ENCODE assay signal across 6 cellular contexts in the genomic region with DNA sequence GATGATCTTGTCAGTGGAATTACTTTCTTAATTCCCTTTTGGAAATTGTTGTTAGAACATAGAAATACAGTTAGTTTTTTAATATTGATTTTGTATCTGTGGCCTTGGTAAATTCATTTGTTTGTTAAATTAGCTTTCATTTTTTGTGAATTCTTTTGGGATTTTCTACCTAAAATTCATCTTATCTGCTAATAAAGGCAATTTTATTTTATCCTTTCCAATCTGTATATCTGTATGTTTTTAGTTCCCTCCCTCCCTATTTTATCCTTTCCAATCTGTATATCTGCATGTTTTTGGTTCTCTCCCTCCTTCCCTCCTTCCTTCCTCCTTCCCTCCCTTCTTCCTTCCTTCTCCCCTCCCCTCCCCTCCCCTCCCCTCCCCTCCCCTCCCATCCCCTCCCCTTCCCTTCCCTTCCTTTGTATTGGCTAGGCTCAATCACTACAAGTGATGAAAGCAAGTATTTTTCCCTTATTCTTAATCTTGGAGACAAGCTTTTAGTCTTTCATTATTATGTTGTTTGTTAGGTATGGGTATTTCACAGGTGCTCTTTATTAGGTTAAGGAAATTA.
"Had no signal": no experiment of that assay in that cellular context is flagged by ENCODE, and none has a peak within 500 bp of the region (broad histone marks: within the 10 kb centered on the region; RNA-seq: fewer than 3 reads in every experiment).

No MANE protein-coding gene starts in this region.

- DNase-seq: IMR-90, KBM-7, KG1 had no signal

- H3K27ac ChIP-seq: HL-60, KMS-11 had no signal

- FAIRE-seq: HTR-8/SVneo had no signal

- H3K4me2 ChIP-seq: KMS-11 had no signal

- H3K9ac ChIP-seq: KMS-11 had no signal
